21 cellular contexts compared by ENCODE assay signal in genomic region chr9:135850737-135851136, GRCh38. TPM values are rescaled to one million over a fixed set of nuclear protein-coding genes. Genes with fewer than 3 reads are reported as not detected.
DNase-seq lines count a peak whose midpoint lies in the region; TF ChIP-seq lines count a peak whose summit lies in the region.
"Had no signal": no experiment of that assay in that cellular context is flagged by ENCODE, and none has a peak within 500 bp of the region (broad histone marks: within the 10 kb centered on the region; RNA-seq: fewer than 3 reads in every experiment).

No MANE protein-coding gene starts in this region.

- H3K4me3 ChIP-seq in osteoblast (ENCODE audit: insufficient read depth, low read length) (peak overlapping the region; percentile 28), stomach (no peak overlapping the region)
- H3K4me3 ChIP-seq: lung, PC-9, SJCRH30, tibial artery had no signal

- peak; percentile 53 for DNase-seq in activated CD4-positive, alpha-beta memory T cell treated with anti-CD3 and anti-CD28 coated beads for 36 hours
- no peak for DNase-seq in activated CD4-positive, alpha-beta memory T cell treated with anti-CD3 and anti-CD28 coated beads, Interleukin-2, amount 10 ng/mL, durations not matched to agents 7 days and 5 days
- DNase-seq in Daoy (ENCODE audit: low read depth) (peak; percentile 27), osteoblast (ENCODE audit: insufficient read length, low spot score, missing footprints) (peak; percentile 21), kidney tubule cell (ENCODE audit: low spot score) (no peak), stomach (no peak)
- DNase-seq in activated T-helper 2 cell treated with anti-CD3 and anti-CD28 coated beads, Interferon-gamma antibody, Interleukin-2, Interleukin-4, amounts not matched to agents 10 μg/mL and 5 μg/mL and 100 μg/mL, durations not matched to agents 14 hours and 24 hours and 36 hours (ENCODE audit: low spot score), result no peak
- DNase-seq in stimulated activated naive CD4-positive, alpha-beta T cell (lab: John Stamatoyannopoulos, UW), result no peak
- DNase-seq: activated CD4-positive, alpha-beta T cell treated with anti-CD3 and anti-CD28 coated beads, Interleukin-2, amount 10 ng/mL, durations not matched to agents 24 days and 14 days; C1 segment of cervical spinal cord; central memory CD4-positive, alpha-beta T cell; effector memory CD8-positive, alpha-beta T cell; naive thymus-derived CD4-positive, alpha-beta T cell; NCI-H2171; NCI-H82; PC-9; SJCRH30; tibial artery had no signal

- H3K9me3 ChIP-seq in osteoblast (ENCODE audit: low read depth, low read length) (no peaks in the 10 kb centered on the region), stomach (no peaks in the 10 kb centered on the region)
- H3K9me3 ChIP-seq: SJCRH30 had no signal

- no peak overlapping the region for H3K27ac Mint-ChIP-seq in activated CD4-positive, alpha-beta memory T cell treated with anti-CD3 and anti-CD28 coated beads for 36 hours
- no peak overlapping the region for H3K27ac Mint-ChIP-seq in activated CD4-positive, alpha-beta memory T cell treated with anti-CD3 and anti-CD28 coated beads, Interleukin-2, amount 10 ng/mL, durations not matched to agents 7 days and 5 days
- peak overlapping the region; percentile 26 for H3K27ac Mint-ChIP-seq in activated T-helper 2 cell treated with anti-CD3 and anti-CD28 coated beads, Interferon-gamma antibody, Interleukin-2, Interleukin-4, amounts not matched to agents 10 μg/mL and 5 μg/mL and 100 μg/mL, durations not matched to agents 14 hours and 24 hours and 36 hours
- H3K27ac Mint-ChIP-seq: activated CD4-positive, alpha-beta T cell treated with anti-CD3 and anti-CD28 coated beads, Interleukin-2, amount 10 ng/mL, durations not matched to agents 24 days and 14 days; activated T-helper 1 cell treated with anti-CD3 and anti-CD28 coated beads, Interleukin-12 subunit alpha, Interleukin-12 subunit beta, Interleukin-2, Interleukin-4 antibody, amounts not matched to agents 30 ng/mL and 10 ng/mL and 1 ng/mL, durations not matched to agents 14 hours and 24 hours and 36 hours; effector memory CD8-positive, alpha-beta T cell had no signal

- peaks cover 26% of the 10 kb centered on the region for H4K20me1 ChIP-seq in osteoblast (ENCODE audit: insufficient read depth, low read length)

- TF ChIP-seq POLR2A in stomach (IDR thresholded peaks at IDR 0.05), result no peak

- H3K4me1 ChIP-seq in osteoblast (ENCODE audit: insufficient read depth, low read length) (peaks cover 6% of the 10 kb centered on the region), stomach (no peaks in the 10 kb centered on the region)
- H3K4me1 ChIP-seq: parathyroid adenoma, SJCRH30 had no signal

- no peak for TF ChIP-seq EP300 in stomach (IDR thresholded peaks at IDR 0.05)

- H3K36me3 Mint-ChIP-seq in activated CD4-positive, alpha-beta memory T cell treated with anti-CD3 and anti-CD28 coated beads for 36 hours, result peaks cover 30% of the 10 kb centered on the region
- H3K36me3 Mint-ChIP-seq in activated CD4-positive, alpha-beta memory T cell treated with anti-CD3 and anti-CD28 coated beads, Interleukin-2, amount 10 ng/mL, durations not matched to agents 7 days and 5 days (ENCODE audit: low read depth), result peaks cover 13% of the 10 kb centered on the region
- H3K36me3 Mint-ChIP-seq in activated T-helper 2 cell treated with anti-CD3 and anti-CD28 coated beads, Interferon-gamma antibody, Interleukin-2, Interleukin-4, amounts not matched to agents 10 μg/mL and 5 μg/mL and 100 μg/mL, durations not matched to agents 14 hours and 24 hours and 36 hours (ENCODE audit: low read depth), result peaks cover 37% of the 10 kb centered on the region

- H3K27me3 Mint-ChIP-seq in activated CD4-positive, alpha-beta memory T cell treated with anti-CD3 and anti-CD28 coated beads for 36 hours, result no peaks in the 10 kb centered on the region
- H3K27me3 Mint-ChIP-seq in activated CD4-positive, alpha-beta memory T cell treated with anti-CD3 and anti-CD28 coated beads, Interleukin-2, amount 10 ng/mL, durations not matched to agents 7 days and 5 days, result no peaks in the 10 kb centered on the region
- H3K27me3 Mint-ChIP-seq in activated T-helper 2 cell treated with anti-CD3 and anti-CD28 coated beads, Interferon-gamma antibody, Interleukin-2, Interleukin-4, amounts not matched to agents 10 μg/mL and 5 μg/mL and 100 μg/mL, durations not matched to agents 14 hours and 24 hours and 36 hours (ENCODE audit: low read depth), result no peaks in the 10 kb centered on the region
- H3K27me3 Mint-ChIP-seq: activated CD4-positive, alpha-beta T cell treated with anti-CD3 and anti-CD28 coated beads, Interleukin-2, amount 10 ng/mL, durations not matched to agents 24 days and 14 days; effector memory CD8-positive, alpha-beta T cell; naive thymus-derived CD4-positive, alpha-beta T cell had no signal

- TF ChIP-seq CTCF in osteoblast (IDR thresholded peaks at IDR 0.05; ENCODE audit: extremely low read depth, low read depth, low read length) (no peak), stomach (IDR thresholded peaks at IDR 0.05) (no peak)

- peak overlapping the region; percentile 26 for H3K4me3 Mint-ChIP-seq in activated CD4-positive, alpha-beta memory T cell treated with anti-CD3 and anti-CD28 coated beads for 36 hours
- H3K4me3 Mint-ChIP-seq in activated CD4-positive, alpha-beta memory T cell treated with anti-CD3 and anti-CD28 coated beads, Interleukin-2, amount 10 ng/mL, durations not matched to agents 7 days and 5 days, result no peak overlapping the region
- no peak overlapping the region for H3K4me3 Mint-ChIP-seq in activated T-helper 2 cell treated with anti-CD3 and anti-CD28 coated beads, Interferon-gamma antibody, Interleukin-2, Interleukin-4, amounts not matched to agents 10 μg/mL and 5 μg/mL and 100 μg/mL, durations not matched to agents 14 hours and 24 hours and 36 hours (ENCODE audit: low read depth)
- H3K4me3 Mint-ChIP-seq: activated CD4-positive, alpha-beta T cell treated with anti-CD3 and anti-CD28 coated beads, Interleukin-2, amount 10 ng/mL, durations not matched to agents 24 days and 14 days; activated T-helper 1 cell treated with anti-CD3 and anti-CD28 coated beads, Interleukin-12 subunit alpha, Interleukin-12 subunit beta, Interleukin-2, Interleukin-4 antibody, amounts not matched to agents 30 ng/mL and 10 ng/mL and 1 ng/mL, durations not matched to agents 14 hours and 24 hours and 36 hours; effector memory CD8-positive, alpha-beta T cell; naive thymus-derived CD4-positive, alpha-beta T cell had no signal

- 67 to 73% (median 69%) methylated on average over 8 of the region's 8 CpGs for WGBS in stomach, 5 donors

- no peak overlapping the region for H2AFZ ChIP-seq in osteoblast (ENCODE audit: low read length)
- H2AFZ ChIP-seq: parathyroid adenoma, PC-9 had no signal

- no peak overlapping the region for H3K4me2 ChIP-seq in osteoblast (ENCODE audit: insufficient read depth, low read length)
- H3K4me2 ChIP-seq: PC-9 had no signal

- CTCF ChIA-PET in activated CD4-positive, alpha-beta memory T cell treated with anti-CD3 and anti-CD28 coated beads for 36 hours (lab: Charles Lee), result no interaction called here
- CTCF ChIA-PET in activated CD4-positive, alpha-beta memory T cell treated with anti-CD3 and anti-CD28 coated beads, Interleukin-2, amount 10 ng/mL, durations not matched to agents 7 days and 5 days (lab: Charles Lee), result no interaction called here

- peaks cover 28% of the 10 kb centered on the region for H3K4me1 Mint-ChIP-seq in activated CD4-positive, alpha-beta memory T cell treated with anti-CD3 and anti-CD28 coated beads for 36 hours (ENCODE audit: low read depth)
- H3K4me1 Mint-ChIP-seq in activated CD4-positive, alpha-beta memory T cell treated with anti-CD3 and anti-CD28 coated beads, Interleukin-2, amount 10 ng/mL, durations not matched to agents 7 days and 5 days, result peaks cover 2% of the 10 kb centered on the region
- H3K4me1 Mint-ChIP-seq in activated T-helper 2 cell treated with anti-CD3 and anti-CD28 coated beads, Interferon-gamma antibody, Interleukin-2, Interleukin-4, amounts not matched to agents 10 μg/mL and 5 μg/mL and 100 μg/mL, durations not matched to agents 14 hours and 24 hours and 36 hours (ENCODE audit: low read depth), result peaks cover 12% of the 10 kb centered on the region

- H3K36me3 ChIP-seq in osteoblast (ENCODE audit: insufficient read depth, low read length) (peaks cover 13% of the 10 kb centered on the region), stomach (peaks cover 3 to 68% (median 57%) of the 10 kb centered on the region in 4 donors)

- POLR2A ChIA-PET in activated CD4-positive, alpha-beta memory T cell treated with anti-CD3 and anti-CD28 coated beads for 36 hours (lab: Charles Lee), result no interaction called here
- POLR2A ChIA-PET in activated CD4-positive, alpha-beta memory T cell treated with anti-CD3 and anti-CD28 coated beads, Interleukin-2, amount 10 ng/mL, durations not matched to agents 7 days and 5 days (lab: Charles Lee), result no interaction called here

- H3K27ac ChIP-seq in osteoblast (ENCODE audit: low read depth, low read length), result no peak overlapping the region
- H3K27ac ChIP-seq in stomach, result no peak overlapping the region
- H3K27ac ChIP-seq: parathyroid adenoma, PC-9, SJCRH30, tibial artery had no signal

- H3K79me2 ChIP-seq in osteoblast (ENCODE audit: insufficient read depth, low read length), result peaks cover 5% of the 10 kb centered on the region
- H3K79me2 ChIP-seq: parathyroid adenoma had no signal

- H3K27me3 ChIP-seq in osteoblast (ENCODE audit: insufficient read depth, low read length) (no peaks in the 10 kb centered on the region), stomach (no peaks in the 10 kb centered on the region)
- H3K27me3 ChIP-seq: SJCRH30, tibial artery had no signal

- no peaks in the 10 kb centered on the region for H3K9me3 Mint-ChIP-seq in activated CD4-positive, alpha-beta memory T cell treated with anti-CD3 and anti-CD28 coated beads for 36 hours
- H3K9me3 Mint-ChIP-seq in activated CD4-positive, alpha-beta memory T cell treated with anti-CD3 and anti-CD28 coated beads, Interleukin-2, amount 10 ng/mL, durations not matched to agents 7 days and 5 days, result peaks cover 2% of the 10 kb centered on the region
- H3K9me3 Mint-ChIP-seq in activated T-helper 2 cell treated with anti-CD3 and anti-CD28 coated beads, Interferon-gamma antibody, Interleukin-2, Interleukin-4, amounts not matched to agents 10 μg/mL and 5 μg/mL and 100 μg/mL, durations not matched to agents 14 hours and 24 hours and 36 hours, result peaks cover 8% of the 10 kb centered on the region
- H3K9me3 Mint-ChIP-seq: effector memory CD8-positive, alpha-beta T cell had no signal

- intact Hi-C loops in activated CD4-positive, alpha-beta memory T cell treated with anti-CD3 and anti-CD28 coated beads for 36 hours (cut with micrococcal nuclease), result no loop called here
- intact Hi-C loops in activated T-helper 2 cell treated with anti-CD3 and anti-CD28 coated beads, Interferon-gamma antibody, Interleukin-2, Interleukin-4, amounts not matched to agents 10 μg/mL and 5 μg/mL and 100 μg/mL, durations not matched to agents 14 hours and 24 hours and 36 hours (cut with micrococcal nuclease), result no loop called here
- intact Hi-C loops in stomach (cut with DNase I; ENCODE audit: low total_unique reads), result no loop called here

RNA-seq across cellular contexts. Expression of gene CAMSAP1, which starts 56.6 kb away (rescaled TPM):
- total RNA-seq in activated CD4-positive, alpha-beta memory T cell treated with anti-CD3 and anti-CD28 coated beads for 36 hours, result 10 to 100 TPM; 43.2 to 46.0 TPM
- 10 to 100 TPM; 20.9 to 22.0 TPM for total RNA-seq in activated CD4-positive, alpha-beta memory T cell treated with anti-CD3 and anti-CD28 coated beads, Interleukin-2, amount 10 ng/mL, durations not matched to agents 7 days and 5 days
- total RNA-seq in Daoy (2014; rRNA removed; shearing (Covaris generic)), result 20.5 and 22.7 TPM in 2 replicates
- 44.2 and 44.4 TPM in 2 replicates for total RNA-seq in activated T-helper 2 cell treated with anti-CD3 and anti-CD28 coated beads, Interferon-gamma antibody, Interleukin-2, Interleukin-4, amounts not matched to agents 10 μg/mL and 5 μg/mL and 100 μg/mL, durations not matched to agents 14 hours and 24 hours and 36 hours
- total RNA-seq in osteoblast (22.1 and 26.1 TPM in 2 replicates), stomach (100 to 1,000 TPM in 1 of 5 donors, 10 to 100 TPM in 4; 10.5 to 238 (median 15.4) TPM)
- polyA plus RNA-seq in stomach, result 1 to 10 TPM; 2.4 to 7.2 (median 3.7) TPM

Comparison
In these comparisons a context has a peak if more than half of its experiments do, and no peak if none do; other contexts are left out.
1. DNase-seq: peak in activated CD4-positive, alpha-beta memory T cell treated with anti-CD3 and anti-CD28 coated beads for 36 hours (single experiment), Daoy (single experiment) and osteoblast (single experiment); none in activated CD4-positive, alpha-beta memory T cell treated with anti-CD3 and anti-CD28 coated beads, Interleukin-2, amount 10 ng/mL, durations not matched to agents 7 days and 5 days (single experiment), activated T-helper 2 cell treated with anti-CD3 and anti-CD28 coated beads, Interferon-gamma antibody, Interleukin-2, Interleukin-4, amounts not matched to agents 10 μg/mL and 5 μg/mL and 100 μg/mL, durations not matched to agents 14 hours and 24 hours and 36 hours (single experiment), stimulated activated naive CD4-positive, alpha-beta T cell (0 of 6), kidney tubule cell (single experiment) and stomach (single experiment).